Comparison of ENCODE assay signal across 21 cellular contexts in the genomic region with DNA sequence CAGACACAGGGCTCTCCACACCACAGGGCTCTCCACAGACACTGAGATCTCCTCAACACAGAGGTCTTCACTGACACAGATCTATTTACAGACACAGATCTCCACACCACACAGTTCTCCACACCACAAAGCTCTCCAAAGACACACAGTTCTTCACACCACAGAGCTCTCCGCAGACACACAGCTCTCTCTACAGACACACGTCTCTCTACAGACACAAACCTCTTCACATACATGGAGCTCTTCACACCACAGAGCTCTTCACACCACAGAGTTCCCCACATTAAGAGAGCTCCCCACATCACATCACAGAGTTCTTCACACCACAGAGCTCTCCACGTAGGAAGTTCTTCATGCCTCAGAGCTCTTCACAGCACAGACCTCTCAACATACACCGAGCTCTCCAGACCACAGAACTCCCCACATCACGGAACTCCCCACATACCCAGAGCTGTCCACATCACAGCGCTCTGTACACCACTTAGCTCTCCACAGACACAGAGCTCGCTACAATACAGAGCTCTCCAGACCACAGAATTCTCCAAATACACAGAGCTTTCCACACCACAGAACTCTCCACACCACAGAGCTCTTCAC. TPM values are rescaled to one million over a fixed set of nuclear protein-coding genes. Genes with fewer than 3 reads are reported as not detected.
DNase-seq lines count a peak whose midpoint lies in the region; ATAC-seq and TF ChIP-seq lines count a peak whose summit lies in the region.
"Had no signal": no experiment of that assay in that cellular context is flagged by ENCODE, and none has a peak within 500 bp of the region (broad histone marks: within the 10 kb centered on the region; RNA-seq: fewer than 3 reads in every experiment).

No MANE protein-coding gene starts in this region.

- POLR2A ChIA-PET in Caco-2 (lab: Charles Lee), result interaction anchor here (0.9 kb wide), 1 partner anchor 15 kb away, joined by 5 read pairs; no protein-coding TSS in a partner anchor
- POLR2A ChIA-PET in naive thymus-derived CD4-positive, alpha-beta T cell (lab: Charles Lee), result interaction anchor here (1.4 kb wide), 1 partner anchor 12 kb away, joined by 4 read pairs; no protein-coding TSS in a partner anchor

- CTCF ChIA-PET in Caco-2 (lab: Charles Lee), result interaction anchor here (4.4 to 4.5 kb wide), 2 partner anchors 15 to 26 kb away, joined by 24 to 32 read pairs; no protein-coding TSS in a partner anchor
- CTCF ChIA-PET in naive thymus-derived CD4-positive, alpha-beta T cell (lab: Charles Lee), result interaction anchor here (4.5 kb wide), 1 partner anchor 15 kb away, joined by 25 read pairs; no protein-coding TSS in a partner anchor

- peaks cover 72% of the 10 kb centered on the region for H3K4me1 ChIP-seq in Caco-2
- peaks cover 27 to 48% of the 10 kb centered on the region in 2 donors for H3K4me1 ChIP-seq in naive thymus-derived CD4-positive, alpha-beta T cell (ENCODE audit: control insufficient read depth in 2 of 2, insufficient read depth in 2 of 2, low read length in 2 of 2)
- H3K4me1 ChIP-seq: adrenal gland had no signal

- no TSS peak for BruUV-seq in Caco-2 (replicated peaks; lab: Mats Ljungman, UMichigan)

- H3K9me3 Mint-ChIP-seq in Caco-2 (ENCODE audit: unreplicated experiment), result peaks cover 11% of the 10 kb centered on the region
- peaks cover 0 to 9% (median 4%) of the 10 kb centered on the region in 11 donors for H3K9me3 Mint-ChIP-seq in naive thymus-derived CD4-positive, alpha-beta T cell
- H3K9me3 Mint-ChIP-seq in glutamatergic neuron (ENCODE audit: unreplicated experiment), result peaks cover 23% of the 10 kb centered on the region
- H3K9me3 Mint-ChIP-seq: GM23338, IgD-negative memory B cell had no signal

- peaks cover 2% of the 10 kb centered on the region; the same call in 1 of the 2 replicates for H3K36me3 ChIP-seq in Caco-2 (ENCODE audit: control insufficient read depth, insufficient read depth, low read length)
- H3K36me3 ChIP-seq in naive thymus-derived CD4-positive, alpha-beta T cell (ENCODE audit: control insufficient read depth in 2 of 3, insufficient read depth in 3 of 3, low read length in 3 of 3), result no peaks in the 10 kb centered on the region
- H3K36me3 ChIP-seq: adrenal gland, left ventricle myocardium inferior, ovary had no signal

- H3K36me3 Mint-ChIP-seq in Caco-2 (ENCODE audit: insufficient read depth, unreplicated experiment) (peaks cover 31% of the 10 kb centered on the region), T-helper 17 cell (ENCODE audit: low read depth) (peaks cover 13% of the 10 kb centered on the region), glutamatergic neuron (ENCODE audit: unreplicated experiment) (peaks cover 30% of the 10 kb centered on the region)
- no peaks in the 10 kb centered on the region for H3K36me3 Mint-ChIP-seq in naive thymus-derived CD4-positive, alpha-beta T cell
- H3K36me3 Mint-ChIP-seq: IgD-negative memory B cell, T-cell had no signal

- H3K4me1 Mint-ChIP-seq in Caco-2 (ENCODE audit: low read depth, unreplicated experiment) (peaks cover 61% of the 10 kb centered on the region), T-helper 17 cell (peaks cover 48% of the 10 kb centered on the region), glutamatergic neuron (ENCODE audit: low read depth, unreplicated experiment) (peaks cover 7% of the 10 kb centered on the region)
- peaks cover 49 to 73% (median 62%) of the 10 kb centered on the region in 7 donors for H3K4me1 Mint-ChIP-seq in naive thymus-derived CD4-positive, alpha-beta T cell

- H3K4me3 Mint-ChIP-seq in Caco-2 (ENCODE audit: unreplicated experiment) (peak overlapping the region; percentile 2), T-helper 17 cell (peak overlapping the region; percentile 32), glutamatergic neuron (ENCODE audit: unreplicated experiment) (no peak overlapping the region)
- peak overlapping the region in 6 of 10 donors; percentile 1 to 58 (median 36) for H3K4me3 Mint-ChIP-seq in naive thymus-derived CD4-positive, alpha-beta T cell
- H3K4me3 Mint-ChIP-seq: GM23338 had no signal

- no peaks in the 10 kb centered on the region for H3K27me3 ChIP-seq in Caco-2 (replicated peaks; ENCODE audit: control insufficient read depth, insufficient read depth, low read length)
- H3K27me3 ChIP-seq in naive thymus-derived CD4-positive, alpha-beta T cell (ENCODE audit: control insufficient read depth in 2 of 2, insufficient read depth in 2 of 2, low read length in 2 of 2), result peaks cover 0 to 2% of the 10 kb centered on the region in 2 donors
- H3K27me3 ChIP-seq: adrenal gland, ovary had no signal

- H3K4me3 ChIP-seq in Caco-2 (ENCODE audit: low read depth, low read length), result no peak overlapping the region
- no peak overlapping the region for H3K4me3 ChIP-seq in naive thymus-derived CD4-positive, alpha-beta T cell (ENCODE audit: low read length)
- H3K4me3 ChIP-seq: adrenal gland, GM23338, left ventricle myocardium inferior, ovary had no signal

- H3K27me3 Mint-ChIP-seq in Caco-2 (ENCODE audit: insufficient read depth, unreplicated experiment) (no peaks in the 10 kb centered on the region), T-helper 17 cell (peaks cover 44% of the 10 kb centered on the region), glutamatergic neuron (ENCODE audit: unreplicated experiment) (peaks cover 28% of the 10 kb centered on the region)
- peaks cover 24 to 45% (median 37%) of the 10 kb centered on the region in 5 donors for H3K27me3 Mint-ChIP-seq in naive thymus-derived CD4-positive, alpha-beta T cell

- H3K9me3 ChIP-seq in Caco-2 (no peaks in the 10 kb centered on the region), T-helper 17 cell (ENCODE audit: control insufficient read depth, low read length, poor library complexity, severe bottlenecking) (no peaks in the 10 kb centered on the region)
- H3K9me3 ChIP-seq in naive thymus-derived CD4-positive, alpha-beta T cell (ENCODE audit: control insufficient read depth in 2 of 3, low read length in 3 of 3), result no peaks in the 10 kb centered on the region
- H3K9me3 ChIP-seq: adrenal gland, left ventricle myocardium inferior, ovary had no signal

- peak; percentile 28 for ATAC-seq in GM18867 (IDR thresholded peaks at IDR 0.05; ENCODE audit: unreplicated experiment)
- ATAC-seq in T-helper 17 cell, result peak; percentile 29
- ATAC-seq in naive thymus-derived CD4-positive, alpha-beta T cell, result peak; percentile 36
- ATAC-seq in HG02970 (IDR thresholded peaks at IDR 0.05; ENCODE audit: low FRiP score, unreplicated experiment), result no peak
- ATAC-seq: GM23338 had no signal

- intact Hi-C loops in Caco-2 (cut with micrococcal nuclease; ENCODE audit: unreplicated experiment), result no loop called here
- intact Hi-C loops in naive thymus-derived CD4-positive, alpha-beta T cell (cut with micrococcal nuclease), result no loop called here

- H3K27ac Mint-ChIP-seq in Caco-2 (ENCODE audit: unreplicated experiment) (peak overlapping the region; percentile 90), T-helper 17 cell (no peak overlapping the region), glutamatergic neuron (ENCODE audit: unreplicated experiment) (no peak overlapping the region)
- peak overlapping the region in 4 of 9 donors; percentile 1 to 49 (median 4) for H3K27ac Mint-ChIP-seq in naive thymus-derived CD4-positive, alpha-beta T cell
- H3K27ac Mint-ChIP-seq: GM23338, IgD-negative memory B cell, T-cell had no signal

- TF ChIP-seq CTCF in Caco-2 (IDR thresholded peaks at IDR 0.05; ENCODE audit: insufficient read depth in 1 of 2, low read depth in 1 of 2, low read length in 1 of 2, severe bottlenecking in 1 of 2, unreplicated experiment in 1 of 2) (no peak), glutamatergic neuron (IDR thresholded peaks at IDR 0.05; ENCODE audit: partially characterized antibody, unreplicated experiment) (no peak)

- H3K27ac ChIP-seq in naive thymus-derived CD4-positive, alpha-beta T cell (ENCODE audit: low read depth, low read length), result no peak overlapping the region
- H3K27ac ChIP-seq: adrenal gland, left ventricle myocardium inferior, ovary, VCaP had no signal

- DNase-seq in Caco-2 (no peak), T-helper 17 cell (no peak), OCI-M2 (lab: John Stamatoyannopoulos, UW; ENCODE audit: unreplicated experiment) (no peak), glutamatergic neuron (no peak)
- peak in 2 of 9 donors; percentile 8 to 20 for DNase-seq in naive thymus-derived CD4-positive, alpha-beta T cell
- DNase-seq: activated CD4-positive, alpha-beta T cell treated with anti-CD3 and anti-CD28 coated beads, Interleukin-2, amount 50 U/mL, for 48 hours; activated gamma-delta T cell; central memory CD4-positive, alpha-beta T cell; effector CD8-positive, alpha-beta T cell; left ventricle myocardium inferior; NCI-H446 treated with DMSO at 0.1 percent for 48 hours; ovary; stimulated activated CD4-positive, alpha-beta T cell treated with anti-CD3 and anti-CD28 coated beads, Interleukin-4, amount 100 ng/mL, for 1 hour; substantia nigra; T-cell had no signal

RNA-seq across cellular contexts. Expression of gene ERMARD, which starts 53.9 kb away (rescaled TPM):
- total RNA-seq in Caco-2 (2022) (17.0 and 25.3 TPM in 2 replicates), T-helper 17 cell (10 to 100 TPM; 28.9 to 31.7 TPM), glutamatergic neuron (ENCODE audit: unreplicated experiment) (15.2 TPM)
- total RNA-seq in naive thymus-derived CD4-positive, alpha-beta T cell, result 10 to 100 TPM; 30.3 to 43.7 (median 35.7) TPM
- 10 to 100 TPM in 1 of 2 donors, 1 to 10 TPM in 1; 5.5 to 18.5 TPM for polyA plus RNA-seq in naive thymus-derived CD4-positive, alpha-beta T cell

RNA-seq across cellular contexts. Expression of gene DYNLT2, which starts 54.0 kb away (rescaled TPM):
- 2.4 and 2.6 TPM in 2 replicates for total RNA-seq in Caco-2 (2022)
- 1 to 10 TPM; 3.0 to 3.9 TPM for total RNA-seq in T-helper 17 cell
- total RNA-seq in naive thymus-derived CD4-positive, alpha-beta T cell, result 1 to 10 TPM; 2.5 to 4.7 (median 4.1) TPM
- polyA plus RNA-seq in naive thymus-derived CD4-positive, alpha-beta T cell, result 1 to 10 TPM in 1 of 2 donors, under 1 TPM in 1; 0.58 to 1.6 TPM
- total RNA-seq in glutamatergic neuron (ENCODE audit: unreplicated experiment), result 1.7 TPM
